Comparison of ENCODE assay signal across 1 cellular context in the genomic region with DNA sequence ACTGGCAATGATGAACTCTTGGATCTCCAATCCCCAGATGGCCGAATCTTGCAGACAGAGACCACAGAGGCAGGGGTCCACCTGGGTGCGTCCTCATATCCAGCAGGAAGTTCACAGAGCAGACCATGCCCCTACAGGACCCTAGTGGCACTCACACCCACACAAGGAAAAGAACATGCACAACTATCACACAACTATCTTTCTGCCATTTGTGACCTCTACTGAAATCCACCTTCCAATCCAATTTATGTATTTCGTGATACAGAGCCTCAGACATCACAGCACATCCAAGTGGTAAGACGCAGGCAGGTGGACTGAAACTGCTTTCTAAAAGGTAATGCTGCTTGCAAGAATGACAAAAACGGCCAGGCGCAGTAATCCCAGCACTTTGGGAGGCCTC.
TF ChIP-seq lines count a peak whose summit lies in the region.

No MANE protein-coding gene starts in this region.

TF ChIP-seq in WTC11, 78 proteins besides CTCF, POLR2A, EP300 and RAD21 (continued from another document):
- TF ChIP-seq, protein P1, sequence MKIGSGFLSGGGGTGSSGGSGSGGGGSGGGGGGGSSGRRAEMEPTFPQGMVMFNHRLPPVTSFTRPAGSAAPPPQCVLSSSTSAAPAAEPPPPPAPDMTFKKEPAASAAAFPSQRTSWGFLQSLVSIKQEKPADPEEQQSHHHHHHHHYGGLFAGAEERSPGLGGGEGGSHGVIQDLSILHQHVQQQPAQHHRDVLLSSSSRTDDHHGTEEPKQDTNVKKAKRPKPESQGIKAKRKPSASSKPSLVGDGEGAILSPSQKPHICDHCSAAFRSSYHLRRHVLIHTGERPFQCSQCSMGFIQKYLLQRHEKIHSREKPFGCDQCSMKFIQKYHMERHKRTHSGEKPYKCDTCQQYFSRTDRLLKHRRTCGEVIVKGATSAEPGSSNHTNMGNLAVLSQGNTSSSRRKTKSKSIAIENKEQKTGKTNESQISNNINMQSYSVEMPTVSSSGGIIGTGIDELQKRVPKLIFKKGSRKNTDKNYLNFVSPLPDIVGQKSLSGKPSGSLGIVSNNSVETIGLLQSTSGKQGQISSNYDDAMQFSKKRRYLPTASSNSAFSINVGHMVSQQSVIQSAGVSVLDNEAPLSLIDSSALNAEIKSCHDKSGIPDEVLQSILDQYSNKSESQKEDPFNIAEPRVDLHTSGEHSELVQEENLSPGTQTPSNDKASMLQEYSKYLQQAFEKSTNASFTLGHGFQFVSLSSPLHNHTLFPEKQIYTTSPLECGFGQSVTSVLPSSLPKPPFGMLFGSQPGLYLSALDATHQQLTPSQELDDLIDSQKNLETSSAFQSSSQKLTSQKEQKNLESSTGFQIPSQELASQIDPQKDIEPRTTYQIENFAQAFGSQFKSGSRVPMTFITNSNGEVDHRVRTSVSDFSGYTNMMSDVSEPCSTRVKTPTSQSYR (CRISPR knock-in tag; IDR thresholded peaks at IDR 0.05): no peak
- TF ChIP-seq RORB (CRISPR knock-in tag; IDR thresholded peaks at IDR 0.05) (no peak), ZNF263 (CRISPR knock-in tag; IDR thresholded peaks at IDR 0.05; ENCODE audit: low read depth) (no peak), ELF4 (CRISPR knock-in tag; IDR thresholded peaks at IDR 0.05; ENCODE audit: low read depth) (no peak), SMAD3 (CRISPR knock-in tag; IDR thresholded peaks at IDR 0.05; ENCODE audit: borderline replicate concordance) (no peak)
- TF ChIP-seq, protein P2, sequence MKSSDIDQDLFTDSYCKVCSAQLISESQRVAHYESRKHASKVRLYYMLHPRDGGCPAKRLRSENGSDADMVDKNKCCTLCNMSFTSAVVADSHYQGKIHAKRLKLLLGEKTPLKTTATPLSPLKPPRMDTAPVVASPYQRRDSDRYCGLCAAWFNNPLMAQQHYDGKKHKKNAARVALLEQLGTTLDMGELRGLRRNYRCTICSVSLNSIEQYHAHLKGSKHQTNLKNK (CRISPR knock-in tag; IDR thresholded peaks at IDR 0.05): no peak
